7 cellular contexts compared by ENCODE assay signal in the genomic region with DNA sequence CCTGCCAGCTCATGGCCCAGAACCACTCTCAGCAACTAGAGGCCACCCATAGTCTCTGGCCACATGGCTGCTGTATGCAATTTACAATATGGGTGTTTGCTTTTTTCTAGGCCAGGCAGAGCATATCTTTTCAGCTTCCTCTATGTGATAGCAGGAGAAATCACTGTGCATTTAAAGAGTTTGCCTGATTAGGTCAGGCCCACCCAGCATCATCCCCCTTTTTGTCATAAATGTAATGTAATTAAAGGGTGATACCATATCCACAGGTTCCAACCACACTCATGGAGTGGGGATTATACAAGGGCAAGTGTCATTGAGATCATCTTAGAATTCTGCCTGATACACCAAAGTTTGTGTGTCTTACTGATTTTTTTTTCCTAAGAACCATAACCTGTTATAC.
"Had no signal": no experiment of that assay in that cellular context is flagged by ENCODE, and none has a peak within 500 bp of the region (broad histone marks: within the 10 kb centered on the region; RNA-seq: fewer than 3 reads in every experiment).

No MANE protein-coding gene starts in this region.

- FAIRE-seq: GM12878, GM12891, GM12892, GM18507, GM19239 had no signal

- DNase-seq: GDM1, GF-D8 had no signal

- ATAC-seq: GM12878 had no signal

- H3K4me3 ChIP-seq: GM12878 had no signal
